In genomic region chr5:54310433-54311177, GRCh38 we compare ENCODE assay signal across 1 cellular context.
TF ChIP-seq lines count a peak whose summit lies in the region.

TSS of gene ARL15 (minus strand) at chr5:54310573.

TF ChIP-seq in HEK293, 187 proteins besides CTCF, POLR2A, EP300 and RAD21 (continued from another document):
- peak; percentile 54; the same call in 1 of the 2 replicates for TF ChIP-seq ZNF843 (tag by site-specific recombination; IDR thresholded peaks at IDR 0.05)
- TF ChIP-seq SP2 (tag by site-specific recombination; IDR thresholded peaks at IDR 0.05), result peak; percentile 75
- no peak for TF ChIP-seq KLF16 (tag by site-specific recombination; IDR thresholded peaks at IDR 0.05)
- TF ChIP-seq ZNF777 (tag by site-specific recombination; IDR thresholded peaks at IDR 0.05; ENCODE audit: borderline replicate concordance), result no peak
- TF ChIP-seq ZNF391 (tag by site-specific recombination; IDR thresholded peaks at IDR 0.05; ENCODE audit: borderline replicate concordance, low read depth), result peak; percentile 90; the same call in 1 of the 2 replicates
- peak; percentile 30; the same call in 1 of the 2 replicates for TF ChIP-seq KLF10 (tag by site-specific recombination; IDR thresholded peaks at IDR 0.05)
- TF ChIP-seq ZSCAN18 (tag by site-specific recombination; IDR thresholded peaks at IDR 0.05), result no peak
- no peak for TF ChIP-seq ZFP41 (tag by site-specific recombination; IDR thresholded peaks at IDR 0.05; ENCODE audit: borderline replicate concordance)
- TF ChIP-seq, protein P1, sequence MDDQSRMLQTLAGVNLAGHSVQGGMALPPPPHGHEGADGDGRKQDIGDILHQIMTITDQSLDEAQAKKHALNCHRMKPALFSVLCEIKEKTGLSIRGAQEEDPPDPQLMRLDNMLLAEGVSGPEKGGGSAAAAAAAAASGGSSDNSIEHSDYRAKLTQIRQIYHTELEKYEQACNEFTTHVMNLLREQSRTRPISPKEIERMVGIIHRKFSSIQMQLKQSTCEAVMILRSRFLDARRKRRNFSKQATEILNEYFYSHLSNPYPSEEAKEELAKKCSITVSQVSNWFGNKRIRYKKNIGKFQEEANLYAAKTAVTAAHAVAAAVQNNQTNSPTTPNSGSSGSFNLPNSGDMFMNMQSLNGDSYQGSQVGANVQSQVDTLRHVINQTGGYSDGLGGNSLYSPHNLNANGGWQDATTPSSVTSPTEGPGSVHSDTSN (CRISPR knock-in tag; IDR thresholded peaks at IDR 0.05), result no peak
- TF ChIP-seq ZNF362 (tag by site-specific recombination; IDR thresholded peaks at IDR 0.05), result peak; percentile 99
- TF ChIP-seq ZEB2 (tag by site-specific recombination; IDR thresholded peaks at IDR 0.05), result peak; percentile 48; the same call in 1 of the 2 replicates
- no peak for TF ChIP-seq AEBP2 (tag by site-specific recombination; IDR thresholded peaks at IDR 0.05; ENCODE audit: borderline replicate concordance)
- no peak for TF ChIP-seq ZNF433 (tag by site-specific recombination; IDR thresholded peaks at IDR 0.05; ENCODE audit: low read depth)
- TF ChIP-seq ZNF341 (tag by site-specific recombination; IDR thresholded peaks at IDR 0.05; ENCODE audit: low read depth), result peak; percentile 98
- TF ChIP-seq ZBTB44 (tag by site-specific recombination; IDR thresholded peaks at IDR 0.05), result 0 out of 2 replicates have a peak, but pooled peaks have one; percentile 19
- TF ChIP-seq TSHZ1 (tag by site-specific recombination; IDR thresholded peaks at IDR 0.05; ENCODE audit: borderline replicate concordance), result peak; percentile 37; the same call in 1 of the 2 replicates
- peak; percentile 52 for TF ChIP-seq GFI1B (tag by site-specific recombination; IDR thresholded peaks at IDR 0.05)
- 0 out of 2 replicates have a peak, but pooled peaks have one; percentile 16 for TF ChIP-seq YY1 (tag by site-specific recombination; IDR thresholded peaks at IDR 0.05)
- TF ChIP-seq, protein P2, sequence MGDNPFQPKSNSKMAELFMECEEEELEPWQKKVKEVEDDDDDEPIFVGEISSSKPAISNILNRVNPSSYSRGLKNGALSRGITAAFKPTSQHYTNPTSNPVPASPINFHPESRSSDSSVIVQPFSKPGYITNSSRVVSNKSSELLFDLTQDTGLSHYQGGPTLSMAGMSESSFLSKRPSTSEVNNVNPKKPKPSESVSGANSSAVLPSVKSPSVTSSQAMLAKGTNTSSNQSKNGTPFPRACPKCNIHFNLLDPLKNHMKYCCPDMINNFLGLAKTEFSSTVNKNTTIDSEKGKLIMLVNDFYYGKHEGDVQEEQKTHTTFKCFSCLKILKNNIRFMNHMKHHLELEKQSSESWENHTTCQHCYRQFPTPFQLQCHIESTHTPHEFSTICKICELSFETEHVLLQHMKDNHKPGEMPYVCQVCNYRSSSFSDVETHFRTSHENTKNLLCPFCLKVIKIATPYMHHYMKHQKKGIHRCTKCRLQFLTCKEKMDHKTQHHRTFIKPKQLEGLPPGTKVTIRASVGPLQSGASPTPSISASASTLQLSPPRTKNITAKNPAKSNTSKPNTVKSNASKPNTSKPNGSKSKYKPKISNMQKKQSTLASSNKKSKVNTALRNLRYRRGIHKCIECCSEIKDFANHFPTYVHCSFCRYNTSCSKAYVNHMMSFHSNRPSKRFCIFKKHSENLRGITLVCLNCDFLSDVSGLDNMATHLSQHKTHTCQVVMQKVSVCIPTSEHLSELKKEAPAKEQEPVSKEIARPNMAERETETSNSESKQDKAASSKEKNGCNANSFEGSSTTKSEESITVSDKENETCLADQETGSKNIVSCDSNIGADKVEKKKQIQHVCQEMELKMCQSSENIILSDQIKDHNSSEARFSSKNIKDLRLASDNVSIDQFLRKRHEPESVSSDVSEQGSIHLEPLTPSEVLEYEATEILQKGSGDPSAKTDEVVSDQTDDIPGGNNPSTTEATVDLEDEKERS (tag by site-specific recombination; IDR thresholded peaks at IDR 0.05), result no peak
- TF ChIP-seq ZNF639 (tag by site-specific recombination; IDR thresholded peaks at IDR 0.05), result peak; percentile 78; the same call in 1 of the 2 replicates
- peak; percentile 89 for TF ChIP-seq ZNF501 (tag by site-specific recombination; IDR thresholded peaks at IDR 0.05)
- peak; percentile 69 for TF ChIP-seq KLF8 (tag by site-specific recombination; IDR thresholded peaks at IDR 0.05)
- TF ChIP-seq SP7 (tag by site-specific recombination; IDR thresholded peaks at IDR 0.05), result peak; percentile 80
- TF ChIP-seq ZNF335 (tag by site-specific recombination; conservative IDR thresholded peaks at IDR 0.05), result peak; percentile 60
- no peak for TF ChIP-seq KLF7 (tag by site-specific recombination; IDR thresholded peaks at IDR 0.05; ENCODE audit: borderline replicate concordance)
- TF ChIP-seq ZNF629 (tag by site-specific recombination; IDR thresholded peaks at IDR 0.05), result peak; percentile 63
- no peak for TF ChIP-seq ZNF830 (tag by site-specific recombination; IDR thresholded peaks at IDR 0.05; ENCODE audit: low read depth)
- TF ChIP-seq, protein P3, sequence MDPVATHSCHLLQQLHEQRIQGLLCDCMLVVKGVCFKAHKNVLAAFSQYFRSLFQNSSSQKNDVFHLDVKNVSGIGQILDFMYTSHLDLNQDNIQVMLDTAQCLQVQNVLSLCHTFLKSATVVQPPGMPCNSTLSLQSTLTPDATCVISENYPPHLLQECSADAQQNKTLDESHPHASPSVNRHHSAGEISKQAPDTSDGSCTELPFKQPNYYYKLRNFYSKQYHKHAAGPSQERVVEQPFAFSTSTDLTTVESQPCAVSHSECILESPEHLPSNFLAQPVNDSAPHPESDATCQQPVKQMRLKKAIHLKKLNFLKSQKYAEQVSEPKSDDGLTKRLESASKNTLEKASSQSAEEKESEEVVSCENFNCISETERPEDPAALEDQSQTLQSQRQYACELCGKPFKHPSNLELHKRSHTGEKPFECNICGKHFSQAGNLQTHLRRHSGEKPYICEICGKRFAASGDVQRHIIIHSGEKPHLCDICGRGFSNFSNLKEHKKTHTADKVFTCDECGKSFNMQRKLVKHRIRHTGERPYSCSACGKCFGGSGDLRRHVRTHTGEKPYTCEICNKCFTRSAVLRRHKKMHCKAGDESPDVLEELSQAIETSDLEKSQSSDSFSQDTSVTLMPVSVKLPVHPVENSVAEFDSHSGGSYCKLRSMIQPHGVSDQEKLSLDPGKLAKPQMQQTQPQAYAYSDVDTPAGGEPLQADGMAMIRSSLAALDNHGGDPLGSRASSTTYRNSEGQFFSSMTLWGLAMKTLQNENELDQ (tag by site-specific recombination; IDR thresholded peaks at IDR 0.05; ENCODE audit: low read depth), result no peak
- TF ChIP-seq KLF17 (tag by site-specific recombination; IDR thresholded peaks at IDR 0.05), result peak; percentile 85
- TF ChIP-seq ZNF404 (tag by site-specific recombination; IDR thresholded peaks at IDR 0.05), result no peak
- no peak for TF ChIP-seq ZNF555 (tag by site-specific recombination; conservative IDR thresholded peaks at IDR 0.05)
- TF ChIP-seq, protein P4, sequence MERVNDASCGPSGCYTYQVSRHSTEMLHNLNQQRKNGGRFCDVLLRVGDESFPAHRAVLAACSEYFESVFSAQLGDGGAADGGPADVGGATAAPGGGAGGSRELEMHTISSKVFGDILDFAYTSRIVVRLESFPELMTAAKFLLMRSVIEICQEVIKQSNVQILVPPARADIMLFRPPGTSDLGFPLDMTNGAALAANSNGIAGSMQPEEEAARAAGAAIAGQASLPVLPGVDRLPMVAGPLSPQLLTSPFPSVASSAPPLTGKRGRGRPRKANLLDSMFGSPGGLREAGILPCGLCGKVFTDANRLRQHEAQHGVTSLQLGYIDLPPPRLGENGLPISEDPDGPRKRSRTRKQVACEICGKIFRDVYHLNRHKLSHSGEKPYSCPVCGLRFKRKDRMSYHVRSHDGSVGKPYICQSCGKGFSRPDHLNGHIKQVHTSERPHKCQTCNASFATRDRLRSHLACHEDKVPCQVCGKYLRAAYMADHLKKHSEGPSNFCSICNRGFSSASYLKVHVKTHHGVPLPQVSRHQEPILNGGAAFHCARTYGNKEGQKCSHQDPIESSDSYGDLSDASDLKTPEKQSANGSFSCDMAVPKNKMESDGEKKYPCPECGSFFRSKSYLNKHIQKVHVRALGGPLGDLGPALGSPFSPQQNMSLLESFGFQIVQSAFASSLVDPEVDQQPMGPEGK (tag by site-specific recombination; IDR thresholded peaks at IDR 0.05), result peak; percentile 92
- TF ChIP-seq ZBTB20 (tag by site-specific recombination; IDR thresholded peaks at IDR 0.05), result peak; percentile 36; the same call in 1 of the 2 replicates
- TF ChIP-seq ZNF202 (tag by site-specific recombination; IDR thresholded peaks at IDR 0.05; ENCODE audit: borderline replicate concordance), result no peak
- no peak for TF ChIP-seq SCRT2 (tag by site-specific recombination; IDR thresholded peaks at IDR 0.05)
TF ChIP-seq in HEK293: peak in this region for 58.
